Comparison of ENCODE assay signal across 7 cellular contexts in genomic region chr10:25536027-25536426, GRCh38.
"Had no signal": no experiment of that assay in that cellular context is flagged by ENCODE, and none has a peak within 500 bp of the region (broad histone marks: within the 10 kb centered on the region; RNA-seq: fewer than 3 reads in every experiment).

No MANE protein-coding gene starts in this region.

- FAIRE-seq: GM12878, GM12891, GM12892, GM18507, GM19239 had no signal

- ATAC-seq: GM12878 had no signal

- DNase-seq: GDM1, GF-D8 had no signal
